8 cellular contexts compared by ENCODE assay signal in genomic region chr17:82592751-82593589, GRCh38. TPM values are rescaled to one million over a fixed set of nuclear protein-coding genes. Genes with fewer than 3 reads are reported as not detected.
DNase-seq lines count a peak whose midpoint lies in the region; ATAC-seq and TF ChIP-seq lines count a peak whose summit lies in the region.

No MANE protein-coding gene starts in this region.

- TF ChIP-seq CTCF in epithelial cell of proximal tubule (conservative IDR thresholded peaks at IDR 0.05; ENCODE audit: low read depth, low read length) (no peak), mucosa of descending colon (IDR thresholded peaks at IDR 0.05) (no peak)

- DNase-seq in NCI-H82 (lab: John Stamatoyannopoulos, UW) (peak; percentile 86), NCI-H82 treated with DMSO at 0.1 percent for 48 hours (lab: John Stamatoyannopoulos, UW; ENCODE audit: unreplicated experiment) (no peak), NT2/D1 (ENCODE audit: low read depth, low spot score) (peak; percentile 33), activated T-cell treated with anti-CD3 and anti-CD28 coated beads for 4 hours (peak; percentile 15), epithelial cell of proximal tubule (ENCODE audit: low read depth) (peak; percentile 26), mucosa of descending colon (peak; percentile 67 to 82 (median 72))
- peak; percentile 26 to 43 for DNase-seq in stimulated activated CD8-positive, alpha-beta memory T cell treated with anti-CD3 and anti-CD28 coated beads, Interleukin-7, amount 100 ng/mL, for 4 hours (ENCODE audit: low read depth in 2 of 2)

- H3K27me3 ChIP-seq in NT2/D1 (ENCODE audit: insufficient read depth, insufficient read length): no peaks in the 10 kb centered on the region

- intact Hi-C loops in mucosa of descending colon (cut with DNase I, micrococcal nuclease): loop anchor here in 1 of 2 donors (10.0 kb wide), 1 partner anchor 52 kb away; the partner anchor contains the start of gene WDR45B

- H3K9me3 ChIP-seq in NT2/D1 (ENCODE audit: insufficient read depth, low read length) (no peaks in the 10 kb centered on the region), mucosa of descending colon (no peaks in the 10 kb centered on the region)

- ATAC-seq in mucosa of descending colon: peak; percentile 71
- ATAC-seq in HG02852 (IDR thresholded peaks at IDR 0.05; ENCODE audit: unreplicated experiment): no peak

- H3K36me3 ChIP-seq in NT2/D1 (ENCODE audit: insufficient read depth, insufficient read length, low read length): peaks cover 74% of the 10 kb centered on the region
- H3K36me3 ChIP-seq in mucosa of descending colon (ENCODE audit: low read depth): no peaks in the 10 kb centered on the region

- peaks cover 7% of the 10 kb centered on the region for H3K4me1 ChIP-seq in NT2/D1 (ENCODE audit: insufficient read depth, insufficient read length)
- H3K4me1 ChIP-seq in mucosa of descending colon (ENCODE audit: low read depth): peaks cover 53% of the 10 kb centered on the region

- H3K9ac ChIP-seq in NT2/D1 (ENCODE audit: insufficient read length, low read depth): peak overlapping the region; percentile 77

- H3K4me3 ChIP-seq in NT2/D1 (ENCODE audit: insufficient read length, low read depth) (peak overlapping the region; percentile 25), epithelial cell of proximal tubule (ENCODE audit: low read depth, low read length) (peak overlapping the region; percentile 84), mucosa of descending colon (peak overlapping the region; percentile 25)

RNA-seq across cellular contexts. Expression of gene WDR45B, which starts 55.3 kb away (rescaled TPM):
- 81.3 and 94.4 TPM in 2 replicates for total RNA-seq in epithelial cell of proximal tubule
- 10 to 100 TPM; 69.0 to 76.0 (median 74.4) TPM for total RNA-seq in mucosa of descending colon

Comparison
In these comparisons a context has a peak if more than half of its experiments do, and no peak if none do; other contexts are left out.
1. H3K4me3 ChIP-seq: peak in every context shown above with its lines; median percentile 84 in epithelial cell of proximal tubule; 25 in NT2/D1; 25 in mucosa of descending colon.